9 cellular contexts compared by ENCODE assay signal in the genomic region with DNA sequence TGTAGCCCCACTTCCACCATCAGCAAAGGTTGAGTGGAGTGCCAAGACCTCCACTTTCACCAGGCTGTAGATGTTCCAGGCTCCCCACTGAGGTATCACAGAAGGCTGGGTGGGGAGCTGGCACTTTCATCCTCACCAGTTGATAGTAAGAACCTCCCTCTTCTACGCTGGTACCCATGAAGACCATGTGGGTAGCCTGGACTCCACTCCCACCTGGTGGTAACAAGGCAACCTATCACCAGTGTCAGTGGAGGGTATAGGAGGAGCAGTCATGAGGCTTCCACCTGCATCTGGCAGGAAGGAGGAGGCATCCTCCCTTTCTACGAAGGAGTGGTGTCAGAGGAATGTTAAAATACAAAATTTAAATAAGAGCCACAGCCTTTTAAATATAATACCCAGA. TPM values are rescaled to one million over a fixed set of nuclear protein-coding genes. Genes with fewer than 3 reads are reported as not detected.
DNase-seq lines count a peak whose midpoint lies in the region; ATAC-seq, FAIRE-seq and TF ChIP-seq lines count a peak whose summit lies in the region.
"Had no signal": no experiment of that assay in that cellular context is flagged by ENCODE, and none has a peak within 500 bp of the region (broad histone marks: within the 10 kb centered on the region; RNA-seq: fewer than 3 reads in every experiment).

No MANE protein-coding gene starts in this region.

- H3K27ac ChIP-seq in GM12878 (ENCODE audit: control insufficient read depth, insufficient read depth) = no peak overlapping the region

- TF ChIP-seq RAD21 in GM12878 (IDR thresholded peaks at IDR 0.05; ENCODE audit: insufficient read depth, low read depth, low read length) = peak; percentile 43; the same call in 1 of the 2 replicates

- H4K20me1 ChIP-seq in GM12878 (ENCODE audit: control insufficient read depth, insufficient read depth) = no peaks in the 10 kb centered on the region

- peak; percentile 26 for TF ChIP-seq CTCF in AG09309 (IDR thresholded peaks at IDR 0.05; ENCODE audit: control insufficient read depth, insufficient read depth, low read depth, low read length, missing control alignments)
- TF ChIP-seq CTCF in GM12878 (IDR thresholded peaks at IDR 0.05 in 2 of 3, conservative IDR thresholded peaks at IDR 0.05 in 1 of 3; ENCODE audit: control insufficient read depth in 2 of 3, extremely low read depth in 1 of 3, insufficient read depth in 1 of 3, low read depth in 3 of 3, low read length in 3 of 3) = peak; percentile 14 to 38 (median 18); a peak in 3 of 6 replicates

- intact Hi-C loops in GM12878 (cut with micrococcal nuclease; ENCODE audit: unreplicated experiment) = loop anchor here (10.0 kb wide), 2 partner anchors 179 to 659 kb away; partner anchors contain the start of gene IFRD1

- FAIRE-seq in GM12878 (lab: Jason Lieb, UNC) = no peak

- H3K9ac ChIP-seq in GM12878 (ENCODE audit: control insufficient read depth, insufficient read depth, low read length) = no peak overlapping the region

- no peaks in the 10 kb centered on the region for H3K9me3 ChIP-seq in GM12878 (replicated peaks; ENCODE audit: control insufficient read depth, insufficient read depth, low read length)

- no peak for TF ChIP-seq EP300 in GM12878 (IDR thresholded peaks at IDR 0.05; ENCODE audit: borderline replicate concordance in 1 of 2, control insufficient read depth in 1 of 2, low read depth in 2 of 2, low read length in 2 of 2)

- H3K4me1 ChIP-seq in GM12878 (ENCODE audit: control insufficient read depth, insufficient read depth, low read length) = peaks cover 3% of the 10 kb centered on the region; the same call in 1 of the 2 replicates

- DNase-seq in AG09309 (ENCODE audit: low read depth) = no peak
- DNase-seq in GM12878 (ENCODE audit: low read depth, low spot score) = no peak
- DNase-seq in amygdala (lab: John Stamatoyannopoulos, UW) = no peak
- no peak for DNase-seq in mesenteric fat pad (ENCODE audit: low spot score)
- no peak for DNase-seq in nucleus accumbens (lab: John Stamatoyannopoulos, UW)
- DNase-seq: CD4-positive, alpha-beta memory T cell had no signal

- ATAC-seq in GM18867 (IDR thresholded peaks at IDR 0.05; ENCODE audit: unreplicated experiment) (peak; percentile 51), HG03342 (IDR thresholded peaks at IDR 0.05; ENCODE audit: unreplicated experiment) (peak; percentile 32), GM12878 (peak; percentile 38), HG03520 (IDR thresholded peaks at IDR 0.05; ENCODE audit: unreplicated experiment) (no peak)

- H3K4me3 ChIP-seq in AG09309 (ENCODE audit: control insufficient read depth, low read depth, low read length) (no peak overlapping the region), GM12878 (no peak overlapping the region)

- BruUV-seq in GM12878 (replicated peaks; lab: Mats Ljungman, UMichigan) = no TSS peak

- RAD21 ChIA-PET in GM12878 (lab: Charles Lee; ENCODE audit: unreplicated experiment) = interaction anchor here (0.5 to 1.1 kb wide), 4 partner anchors 16 to 308 kb away, joined by 3 read pairs; partner anchors contain the start of gene GPR85

- WGBS in GM12878 (ENCODE audit: insufficient coverage, insufficient replicate concordance, low lambda C conversion rate, missing lambda C conversion rate) = 100% methylated on average over 2 of the region's 2 CpGs

- peaks cover 3% of the 10 kb centered on the region for H3K79me2 ChIP-seq in GM12878 (ENCODE audit: control insufficient read depth, insufficient read depth, low read length)

- CTCF ChIA-PET in GM12878 (lab: Yijun Ruan, JAX) = interaction anchor here (0.8 to 1.3 kb wide), 6 partner anchors 14 to 563 kb away, joined by 3 to 5 read pairs (median 3); partner anchors contain the start of gene GPR85

- no peak overlapping the region for H2AFZ ChIP-seq in GM12878 (ENCODE audit: control insufficient read depth, low read depth, low read length)

- H3K4me2 ChIP-seq in GM12878 (ENCODE audit: control insufficient read depth, insufficient read depth) = no peak overlapping the region

- no peaks in the 10 kb centered on the region for H3K27me3 ChIP-seq in GM12878 (replicated peaks in 1 of 2; ENCODE audit: control insufficient read depth in 2 of 2, insufficient read depth in 2 of 2, low read length in 1 of 2)

- no peak for TF ChIP-seq POLR2A in GM12878 (IDR thresholded peaks at IDR 0.05; ENCODE audit: low read depth, low read length)

- SMC1A ChIA-PET in GM12878 (lab: Charles Lee; ENCODE audit: uncharacterized antibody, unreplicated experiment) = interaction anchor here (0.9 to 1.8 kb wide), 8 partner anchors 11 to 214 kb away, joined by 3 to 9 read pairs (median 4); a partner anchor contains a TSS

- in situ Hi-C loops in GM12878 (cut with MboI) = no loop called here

- H3K36me3 ChIP-seq in GM12878 (ENCODE audit: control insufficient read depth in 2 of 2, insufficient read depth in 2 of 2, low read length in 1 of 2) = no peaks in the 10 kb centered on the region; a peak in 1 of 4 replicates

- POLR2A ChIA-PET in GM12878 (lab: Charles Lee) = no interaction called here

TF ChIP-seq in GM12878, 131 proteins besides CTCF, POLR2A, EP300 and RAD21:
- no peak for TF ChIP-seq SREBF2 (IDR thresholded peaks at IDR 0.05; ENCODE audit: low read length)
- TF ChIP-seq SKIL (IDR thresholded peaks at IDR 0.05; ENCODE audit: low read depth, poor library complexity, severe bottlenecking) = no peak
- TF ChIP-seq ZNF274 (IDR thresholded peaks at IDR 0.05; ENCODE audit: insufficient read depth, insufficient read length) = no peak
- peak; percentile 10; the same call in 1 of the 2 replicates for TF ChIP-seq SMC3 (IDR thresholded peaks at IDR 0.05; ENCODE audit: borderline replicate concordance, low read length)
TF ChIP-seq in GM12878: peak in this region for 1.

RNA-seq across cellular contexts. Expression of gene SMIM30, which starts 4.4 kb away (rescaled TPM):
- 34.3 and 36.3 TPM in 2 replicates for total RNA-seq in GM12878 (2013; cell fraction: nucleolus; rRNA removed)
- total RNA-seq in GM12878 (2014; rRNA removed) (59.8 and 77.7 TPM in 2 replicates), GM12878 (2014; rRNA removed; fragmentation: Illumina TruSeq; extraction: Trizol) (86.7 and 88.7 TPM in 2 replicates), GM12878 (2021) (42.2 and 46.2 TPM in 2 replicates), mesenteric fat pad (31.9 TPM)
- polyA plus RNA-seq in GM12878 (2011; ENCODE audit: low read depth) = 30.5 TPM
- polyA plus RNA-seq in GM12878 (2011; rRNA removed) (95.8 and 146 TPM in 2 replicates), GM12878 (2014; fragmentation: Illumina TruSeq; extraction: Trizol) (106 and 141 TPM in 2 replicates), GM12878 (2014; fragmentation: Nextera tagmentation; extraction: Ambion mirVana) (100 to 1,000 TPM; 197 to 258 TPM), GM12878 (2014; rRNA removed) (60.7 and 63.2 TPM in 2 replicates), GM12878 (2016; fragmentation: Nextera tagmentation; extraction: Ambion mirVana) (100 to 1,000 TPM in 1 of 2 experiments, 10 to 100 TPM in 1; 98.0 to 102 TPM)
- polyA plus RNA-seq in GM12878 (2011; cell fraction: cytosol; rRNA removed) = 35.5 and 35.9 TPM in 2 replicates
- 17.3 and 32.2 TPM in 2 replicates for polyA plus RNA-seq in GM12878 (2011; cell fraction: nucleus; rRNA removed)
- polyA plus RNA-seq in GM12878 (2012) = 28.0 and 39.5 TPM in 2 replicates
- 25.9 and 27.5 TPM in 2 replicates for polyA minus RNA-seq in GM12878 (2011; rRNA and poly(A)+ RNA removed)
- polyA minus RNA-seq in GM12878 (2011; cell fraction: cytosol; rRNA and poly(A)+ RNA removed) = 8.3 and 11.1 TPM in 2 replicates
- 8.3 and 9.3 TPM in 2 replicates for polyA minus RNA-seq in GM12878 (2011; cell fraction: nucleus; rRNA and poly(A)+ RNA removed)

RNA-seq across cellular contexts. Expression of gene GPR85, which starts 27.3 kb away (rescaled TPM):
- 0.06 and 0.12 TPM in 2 replicates for total RNA-seq in GM12878 (2013; cell fraction: nucleolus; rRNA removed)
- total RNA-seq in GM12878 (2014; rRNA removed) (not detected in 2 replicates), GM12878 (2014; rRNA removed; fragmentation: Illumina TruSeq; extraction: Trizol) (not detected in 2 replicates), GM12878 (2021) (0.05 TPM in 1 of 2 replicates, not detected in the other), mesenteric fat pad (1.1 TPM)
- not detected for polyA plus RNA-seq in GM12878 (2011; ENCODE audit: low read depth)
- polyA plus RNA-seq in GM12878 (2011; rRNA removed) (0.38 and 0.43 TPM in 2 replicates), GM12878 (2014; fragmentation: Illumina TruSeq; extraction: Trizol) (not detected in 2 replicates), GM12878 (2014; fragmentation: Nextera tagmentation; extraction: Ambion mirVana) (not detected), GM12878 (2014; rRNA removed) (not detected in 2 replicates), GM12878 (2016; fragmentation: Nextera tagmentation; extraction: Ambion mirVana) (not detected)
- polyA plus RNA-seq in GM12878 (2011; cell fraction: cytosol; rRNA removed) = 0.12 and 0.33 TPM in 2 replicates
- 0.13 and 0.27 TPM in 2 replicates for polyA plus RNA-seq in GM12878 (2011; cell fraction: nucleus; rRNA removed)
- not detected in 2 replicates for polyA plus RNA-seq in GM12878 (2012)
- 0.29 and 0.46 TPM in 2 replicates for polyA minus RNA-seq in GM12878 (2011; rRNA and poly(A)+ RNA removed)
- polyA minus RNA-seq in GM12878 (2011; cell fraction: cytosol; rRNA and poly(A)+ RNA removed) = not detected in 2 replicates
- 0.29 and 0.60 TPM in 2 replicates for polyA minus RNA-seq in GM12878 (2011; cell fraction: nucleus; rRNA and poly(A)+ RNA removed)
- total RNA-seq: CD4-positive, alpha-beta memory T cell had no signal
- polyA plus RNA-seq: CD4-positive, alpha-beta memory T cell had no signal
